Comparison of ENCODE assay signal across 1 cellular context in genomic region chr1:247401310-247402098, GRCh38.
TF ChIP-seq lines count a peak whose summit lies in the region.

No MANE protein-coding gene starts in this region.

TF ChIP-seq in K562, 482 proteins besides CTCF, POLR2A, EP300 and RAD21 (continued from another document):
- TF ChIP-seq, protein P1, sequence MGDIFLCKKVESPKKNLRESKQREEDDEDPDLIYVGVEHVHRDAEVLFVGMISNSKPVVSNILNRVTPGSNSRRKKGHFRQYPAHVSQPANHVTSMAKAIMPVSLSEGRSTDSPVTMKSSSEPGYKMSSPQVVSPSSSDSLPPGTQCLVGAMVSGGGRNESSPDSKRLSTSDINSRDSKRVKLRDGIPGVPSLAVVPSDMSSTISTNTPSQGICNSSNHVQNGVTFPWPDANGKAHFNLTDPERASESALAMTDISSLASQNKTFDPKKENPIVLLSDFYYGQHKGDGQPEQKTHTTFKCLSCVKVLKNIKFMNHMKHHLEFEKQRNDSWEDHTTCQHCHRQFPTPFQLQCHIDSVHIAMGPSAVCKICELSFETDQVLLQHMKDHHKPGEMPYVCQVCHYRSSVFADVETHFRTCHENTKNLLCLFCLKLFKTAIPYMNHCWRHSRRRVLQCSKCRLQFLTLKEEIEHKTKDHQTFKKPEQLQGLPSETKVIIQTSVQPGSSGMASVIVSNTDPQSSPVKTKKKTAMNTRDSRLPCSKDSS (IDR thresholded peaks at IDR 0.05; ENCODE audit: low read depth, partially characterized antibody): no peak
- TF ChIP-seq NCOR1 (IDR thresholded peaks at IDR 0.05) (no peak), TAF7 (tag; IDR thresholded peaks at IDR 0.05) (no peak), PRMT5 (CRISPR knock-in tag; IDR thresholded peaks at IDR 0.05) (no peak), E2F3 (CRISPR knock-in tag; IDR thresholded peaks at IDR 0.05) (no peak), SAFB (IDR thresholded peaks at IDR 0.05; ENCODE audit: borderline replicate concordance, low read depth, low read length) (no peak), ZNF384 (IDR thresholded peaks at IDR 0.05; ENCODE audit: low read depth, low read length) (no peak), SMAD2 (IDR thresholded peaks at IDR 0.05; ENCODE audit: low read depth, low read length) (no peak), ZBTB7A (IDR thresholded peaks at IDR 0.05; ENCODE audit: borderline replicate concordance, control insufficient read depth, low read depth, low read length) (no peak), ZNF3 (CRISPR knock-in tag; IDR thresholded peaks at IDR 0.05) (no peak)
- TF ChIP-seq, protein P2, sequence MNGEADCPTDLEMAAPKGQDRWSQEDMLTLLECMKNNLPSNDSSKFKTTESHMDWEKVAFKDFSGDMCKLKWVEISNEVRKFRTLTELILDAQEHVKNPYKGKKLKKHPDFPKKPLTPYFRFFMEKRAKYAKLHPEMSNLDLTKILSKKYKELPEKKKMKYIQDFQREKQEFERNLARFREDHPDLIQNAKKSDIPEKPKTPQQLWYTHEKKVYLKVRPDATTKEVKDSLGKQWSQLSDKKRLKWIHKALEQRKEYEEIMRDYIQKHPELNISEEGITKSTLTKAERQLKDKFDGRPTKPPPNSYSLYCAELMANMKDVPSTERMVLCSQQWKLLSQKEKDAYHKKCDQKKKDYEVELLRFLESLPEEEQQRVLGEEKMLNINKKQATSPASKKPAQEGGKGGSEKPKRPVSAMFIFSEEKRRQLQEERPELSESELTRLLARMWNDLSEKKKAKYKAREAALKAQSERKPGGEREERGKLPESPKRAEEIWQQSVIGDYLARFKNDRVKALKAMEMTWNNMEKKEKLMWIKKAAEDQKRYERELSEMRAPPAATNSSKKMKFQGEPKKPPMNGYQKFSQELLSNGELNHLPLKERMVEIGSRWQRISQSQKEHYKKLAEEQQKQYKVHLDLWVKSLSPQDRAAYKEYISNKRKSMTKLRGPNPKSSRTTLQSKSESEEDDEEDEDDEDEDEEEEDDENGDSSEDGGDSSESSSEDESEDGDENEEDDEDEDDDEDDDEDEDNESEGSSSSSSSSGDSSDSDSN (IDR thresholded peaks at IDR 0.05; ENCODE audit: borderline replicate concordance in 1 of 2, low read depth in 2 of 2, low read length in 2 of 2): no peak
- TF ChIP-seq, protein P3, sequence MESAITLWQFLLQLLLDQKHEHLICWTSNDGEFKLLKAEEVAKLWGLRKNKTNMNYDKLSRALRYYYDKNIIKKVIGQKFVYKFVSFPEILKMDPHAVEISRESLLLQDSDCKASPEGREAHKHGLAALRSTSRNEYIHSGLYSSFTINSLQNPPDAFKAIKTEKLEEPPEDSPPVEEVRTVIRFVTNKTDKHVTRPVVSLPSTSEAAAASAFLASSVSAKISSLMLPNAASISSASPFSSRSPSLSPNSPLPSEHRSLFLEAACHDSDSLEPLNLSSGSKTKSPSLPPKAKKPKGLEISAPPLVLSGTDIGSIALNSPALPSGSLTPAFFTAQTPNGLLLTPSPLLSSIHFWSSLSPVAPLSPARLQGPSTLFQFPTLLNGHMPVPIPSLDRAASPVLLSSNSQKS (CRISPR knock-in tag; IDR thresholded peaks at IDR 0.05): no peak
- TF ChIP-seq, protein P4, sequence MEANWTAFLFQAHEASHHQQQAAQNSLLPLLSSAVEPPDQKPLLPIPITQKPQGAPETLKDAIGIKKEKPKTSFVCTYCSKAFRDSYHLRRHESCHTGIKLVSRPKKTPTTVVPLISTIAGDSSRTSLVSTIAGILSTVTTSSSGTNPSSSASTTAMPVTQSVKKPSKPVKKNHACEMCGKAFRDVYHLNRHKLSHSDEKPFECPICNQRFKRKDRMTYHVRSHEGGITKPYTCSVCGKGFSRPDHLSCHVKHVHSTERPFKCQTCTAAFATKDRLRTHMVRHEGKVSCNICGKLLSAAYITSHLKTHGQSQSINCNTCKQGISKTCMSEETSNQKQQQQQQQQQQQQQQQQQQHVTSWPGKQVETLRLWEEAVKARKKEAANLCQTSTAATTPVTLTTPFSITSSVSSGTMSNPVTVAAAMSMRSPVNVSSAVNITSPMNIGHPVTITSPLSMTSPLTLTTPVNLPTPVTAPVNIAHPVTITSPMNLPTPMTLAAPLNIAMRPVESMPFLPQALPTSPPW (CRISPR knock-in tag; IDR thresholded peaks at IDR 0.05): no peak
